8 cellular contexts compared by ENCODE assay signal in the genomic region with DNA sequence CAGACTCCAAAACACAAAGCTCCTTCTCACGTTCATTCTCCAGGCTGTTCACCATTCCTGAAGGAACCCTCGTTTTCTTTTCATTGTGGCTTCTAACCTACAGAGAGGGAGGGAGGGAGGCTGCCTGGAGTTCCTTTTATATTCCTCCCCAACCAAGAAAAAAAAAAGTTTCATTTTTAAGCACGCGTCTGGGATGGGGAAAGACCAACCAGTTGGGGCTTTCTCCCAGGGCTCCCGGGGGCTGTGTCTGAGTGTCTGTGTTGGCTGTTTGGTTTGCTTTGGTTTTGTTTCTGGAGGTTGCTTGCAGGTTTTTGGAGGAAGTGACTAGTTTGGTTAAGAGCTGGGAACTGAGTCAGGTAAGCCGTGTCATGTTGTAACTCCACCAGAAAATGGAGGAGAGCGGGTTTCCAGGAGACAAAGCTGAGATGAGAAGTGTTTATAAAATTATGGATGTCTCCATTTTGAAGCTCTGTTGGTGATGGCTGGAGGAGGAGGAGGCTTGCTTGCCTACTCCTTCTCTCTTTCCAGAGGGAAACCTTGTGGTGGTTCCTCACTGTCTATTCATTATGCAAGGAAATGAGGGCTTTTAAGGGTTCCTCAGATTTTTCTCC. TPM values are rescaled to one million over a fixed set of nuclear protein-coding genes. Genes with fewer than 3 reads are reported as not detected.
DNase-seq lines count a peak whose midpoint lies in the region; ATAC-seq, FAIRE-seq and TF ChIP-seq lines count a peak whose summit lies in the region.

No MANE protein-coding gene starts in this region.

- H3K9me3 ChIP-seq in endothelial cell of umbilical vein (replicated peaks; ENCODE audit: control insufficient read depth, insufficient read depth, low read length): no peaks in the 10 kb centered on the region

- peaks cover 10 to 41% (median 34%) of the 10 kb centered on the region in 4 donors for H3K4me1 Mint-ChIP-seq in naive thymus-derived CD8-positive, alpha-beta T cell

- intact Hi-C loops in endothelial cell of umbilical vein (cut with micrococcal nuclease): loop anchor here (5.0 kb wide), 3 partner anchors 138 to 418 kb away; a partner anchor contains a TSS

- H3K9me3 Mint-ChIP-seq in naive thymus-derived CD8-positive, alpha-beta T cell: peaks cover 0 to 12% (median 0%) of the 10 kb centered on the region in 9 donors

- H3K79me2 ChIP-seq in endothelial cell of umbilical vein (ENCODE audit: control insufficient read depth, insufficient read depth, low read length): no peaks in the 10 kb centered on the region

- H3K27me3 ChIP-seq in endothelial cell of umbilical vein (ENCODE audit: control insufficient read depth in 2 of 2, insufficient read depth in 2 of 2, low read length in 2 of 2): no peaks in the 10 kb centered on the region

- H3K4me2 ChIP-seq in endothelial cell of umbilical vein (ENCODE audit: insufficient read depth, low read length): peak overlapping the region; percentile 82

- no peaks in the 10 kb centered on the region for H4K20me1 ChIP-seq in endothelial cell of umbilical vein (replicated peaks; ENCODE audit: control insufficient read depth, extremely low read depth, insufficient read depth, low read length)

- H3K4me1 ChIP-seq in endothelial cell of umbilical vein (ENCODE audit: control insufficient read depth, extremely low read depth, insufficient read depth, low read length): peaks cover 17% of the 10 kb centered on the region

- dilution Hi-C loops in endothelial cell of umbilical vein (cut with MboI; ENCODE audit: extremely low pct_ligation_motif_present, low sequenced_read_pairs): no loop called here

- in situ Hi-C loops in G401 (cut with HindIII; ENCODE audit: low sequenced_read_pairs): no loop called here

- POLR2A ChIA-PET in endothelial cell of umbilical vein (lab: Charles Lee): interaction anchor here (0.6 to 0.7 kb wide), 2 partner anchors 22 to 561 kb away, joined by 3 to 4 read pairs; no protein-coding TSS in a partner anchor
- POLR2A ChIA-PET in naive thymus-derived CD8-positive, alpha-beta T cell (lab: Charles Lee): no interaction called here

- peak overlapping the region in 2 of 3 experiments; percentile 69 to 97 for H3K4me3 ChIP-seq in endothelial cell of umbilical vein (replicated peaks in 1 of 3; ENCODE audit: insufficient read depth in 1 of 3, low read depth in 1 of 3, low read length in 3 of 3)

- peak overlapping the region in 8 of 10 donors; percentile 6 to 76 (median 64) for H3K4me3 Mint-ChIP-seq in naive thymus-derived CD8-positive, alpha-beta T cell

- peaks cover 4 to 12% (median 4%) of the 10 kb centered on the region in 3 donors for H3K36me3 Mint-ChIP-seq in naive thymus-derived CD8-positive, alpha-beta T cell

- H3K9me1 ChIP-seq in endothelial cell of umbilical vein (replicated peaks; ENCODE audit: control insufficient read depth, extremely low read depth, insufficient read depth, low read length): no peaks in the 10 kb centered on the region

- H2AFZ ChIP-seq in endothelial cell of umbilical vein (ENCODE audit: low read depth, low read length): peak overlapping the region; percentile 98

- CTCF ChIA-PET in endothelial cell of umbilical vein (lab: Charles Lee): interaction anchor here (0.6 to 1.8 kb wide), 7 partner anchors 13 to 274 kb away, joined by 3 to 5 read pairs (median 4); no protein-coding TSS in a partner anchor

- peaks cover 26 to 79% (median 61%) of the 10 kb centered on the region in 5 donors for H3K27me3 Mint-ChIP-seq in naive thymus-derived CD8-positive, alpha-beta T cell

- no peak for FAIRE-seq in endothelial cell of umbilical vein (lab: Jason Lieb, UNC)

- no peak overlapping the region for H3K27ac Mint-ChIP-seq in naive thymus-derived CD8-positive, alpha-beta T cell

- BruUV-seq in endothelial cell of umbilical vein (replicated peaks; lab: Mats Ljungman, UMichigan): no TSS peak

- ATAC-seq in naive thymus-derived CD8-positive, alpha-beta T cell: no peak
- ATAC-seq in HG03439 (IDR thresholded peaks at IDR 0.05; ENCODE audit: unreplicated experiment): no peak
- ATAC-seq in HG03469 (IDR thresholded peaks at IDR 0.05; ENCODE audit: unreplicated experiment): no peak

- TF ChIP-seq POLR2A in endothelial cell of umbilical vein (IDR thresholded peaks at IDR 0.05; ENCODE audit: low read depth, low read length): no peak

- DNase-seq in G401 (ENCODE audit: low spot score) (peak; percentile 74), NCI-H69 (lab: John Stamatoyannopoulos, UW) (peak; percentile 79), endothelial cell of umbilical vein (ENCODE audit: low read depth, low spot score) (peak; percentile 56), iPS-NIHi11 (ENCODE audit: low spot score) (no peak)
- DNase-seq in naive thymus-derived CD8-positive, alpha-beta T cell: no peak
- no peak for DNase-seq in activated CD4-positive, alpha-beta T cell treated with anti-CD3 and anti-CD28 coated beads, Interleukin-2, amount 50 U/mL, for 48 hours

- H3K9ac ChIP-seq in endothelial cell of umbilical vein (replicated peaks; ENCODE audit: extremely low read depth, insufficient read depth, low read length): peak overlapping the region; percentile 83

- TF ChIP-seq CTCF in endothelial cell of umbilical vein (IDR thresholded peaks at IDR 0.05; ENCODE audit: extremely low read depth in 1 of 2, insufficient read depth in 1 of 2, low read depth in 1 of 2, low read length in 2 of 2): no peak

- H3K36me3 ChIP-seq in endothelial cell of umbilical vein (ENCODE audit: control insufficient read depth in 2 of 2, extremely low read depth in 1 of 2, insufficient read depth in 2 of 2, low read length in 2 of 2): no peaks in the 10 kb centered on the region

- peak overlapping the region; percentile 20 for H3K27ac ChIP-seq in endothelial cell of umbilical vein (ENCODE audit: insufficient read depth, low read depth, low read length)

TF ChIP-seq in endothelial cell of umbilical vein, 7 proteins besides CTCF, POLR2A, EP300 and RAD21:
- TF ChIP-seq MYC (IDR thresholded peaks at IDR 0.05; ENCODE audit: low read depth, low read length): no peak
TF ChIP-seq in endothelial cell of umbilical vein: peak in this region for 0.

RNA-seq across cellular contexts. Expression of a gene that starts 1.7 kb away (rescaled TPM):
- 0.06 and 0.20 TPM in 2 replicates for total RNA-seq in G401 (2014; rRNA removed; shearing (Covaris generic))
- 24.7 and 27.0 TPM in 2 replicates for total RNA-seq in endothelial cell of umbilical vein
- polyA plus RNA-seq in endothelial cell of umbilical vein: 6.2 and 6.3 TPM in 2 replicates
- 7.3 and 8.1 TPM in 2 replicates for polyA plus RNA-seq in endothelial cell of umbilical vein (2011; cell fraction: cytosol; rRNA removed)
- polyA plus RNA-seq in endothelial cell of umbilical vein (2011; cell fraction: nucleus; rRNA removed): 21.7 and 25.0 TPM in 2 replicates
- polyA plus RNA-seq in endothelial cell of umbilical vein (2012): 5.5 and 6.6 TPM in 2 replicates
- 38.8 and 52.1 TPM in 2 replicates for polyA minus RNA-seq in endothelial cell of umbilical vein
- 2.4 TPM for polyA minus RNA-seq in endothelial cell of umbilical vein (2011; cell fraction: cytosol; rRNA and poly(A)+ RNA removed)
- polyA minus RNA-seq in endothelial cell of umbilical vein (2011; cell fraction: nucleus; rRNA and poly(A)+ RNA removed): 55.4 and 63.8 TPM in 2 replicates
- total RNA-seq in naive thymus-derived CD8-positive, alpha-beta T cell: not detected
- not detected for polyA plus RNA-seq in naive thymus-derived CD8-positive, alpha-beta T cell

Comparison
In these comparisons a context has a peak if more than half of its experiments do, and no peak if none do; other contexts are left out.
1. DNase-seq: peak in G401 (single experiment), NCI-H69 (single experiment) and endothelial cell of umbilical vein (single experiment); none in naive thymus-derived CD8-positive, alpha-beta T cell (0 of 10), iPS-NIHi11 (single experiment) and activated CD4-positive, alpha-beta T cell treated with anti-CD3 and anti-CD28 coated beads, Interleukin-2, amount 50 U/mL, for 48 hours (0 of 2).
2. RNA of a gene that starts 1.7 kb away (total RNA-seq): 24.7 to 27.0 TPM in endothelial cell of umbilical vein; 0.06 to 0.20 TPM in G401 and not detected in naive thymus-derived CD8-positive, alpha-beta T cell; every median in the first group is over 10 times any median in the second.